Comparison of ENCODE assay signal across 1 cellular context in genomic region chr1:184943998-184944397, GRCh38.
TF ChIP-seq lines count a peak whose summit lies in the region.

No MANE protein-coding gene starts in this region.

TF ChIP-seq in GM23338, 12 proteins besides CTCF, POLR2A, EP300 and RAD21 (continued from another document):
- TF ChIP-seq REST (IDR thresholded peaks at IDR 0.05; ENCODE audit: unreplicated experiment) (no peak), POLR2AphosphoS5 (IDR thresholded peaks at IDR 0.05; ENCODE audit: low read depth) (no peak), ETS1 (IDR thresholded peaks at IDR 0.05) (no peak), ZNF331 (CRISPR knock-in tag; IDR thresholded peaks at IDR 0.05; ENCODE audit: low read depth) (no peak), NANOG (IDR thresholded peaks at IDR 0.05; ENCODE audit: borderline replicate concordance) (no peak), STAT1 (IDR thresholded peaks at IDR 0.05; ENCODE audit: unreplicated experiment) (no peak), EZH2phosphoT487 (IDR thresholded peaks at IDR 0.05; ENCODE audit: unreplicated experiment) (no peak), JUNB (IDR thresholded peaks at IDR 0.05; ENCODE audit: unreplicated experiment) (no peak), ZNF462 (CRISPR knock-in tag; IDR thresholded peaks at IDR 0.05) (no peak)
